ENCODE assay signal across 11 cellular contexts in the genomic region with DNA sequence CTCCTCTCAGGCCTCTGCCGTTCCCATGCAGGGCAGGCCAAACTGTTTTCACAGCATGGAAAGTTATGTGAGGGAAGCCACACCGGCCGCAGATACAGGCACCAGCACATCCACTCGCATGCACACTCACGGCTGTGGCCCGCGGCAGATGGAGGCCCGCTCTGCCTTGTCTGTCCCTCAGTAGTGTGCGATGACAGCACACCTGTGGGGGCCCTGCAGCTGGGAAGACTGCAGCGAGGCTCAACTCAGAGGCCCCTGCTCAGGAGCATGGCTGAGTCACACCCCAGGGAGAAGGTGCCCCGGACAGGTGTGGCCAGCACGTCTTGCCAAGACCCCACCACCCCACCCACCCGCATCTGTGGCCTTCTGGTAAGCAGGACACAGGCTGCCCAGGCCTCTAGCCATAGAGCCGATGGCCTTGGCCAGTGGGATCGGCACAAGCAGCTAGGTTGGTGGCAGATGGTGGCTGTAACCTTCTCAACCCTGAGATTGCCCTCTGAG. TPM values are rescaled to one million over a fixed set of nuclear protein-coding genes. Genes with fewer than 3 reads are reported as not detected.
A peak's percentile ranks its signal among the peaks of the same experiment; 100 is the strongest.
DNase-seq lines count a peak whose midpoint lies in the region; ATAC-seq and TF ChIP-seq lines count a peak whose summit lies in the region.
"Had no signal": no experiment of that assay in that cellular context is flagged by ENCODE, and none has a peak within 500 bp of the region (broad histone marks: within the 10 kb centered on the region; RNA-seq: fewer than 3 reads in every experiment).

No MANE protein-coding gene starts in this region.

- intact Hi-C loops in Right ventricle myocardium inferior (cut with DNase I) (no loop called here), Right ventricle myocardium superior (cut with DNase I) (no loop called here), lower lobe of right lung (cut with DNase I) (no loop called here)
- intact Hi-C loops in activated T-helper 1 cell treated with anti-CD3 and anti-CD28 coated beads, Interleukin-12 subunit alpha, Interleukin-12 subunit beta, Interleukin-2, Interleukin-4 antibody, amounts not matched to agents 30 ng/mL and 10 ng/mL and 1 ng/mL, durations not matched to agents 14 hours and 24 hours and 36 hours (cut with micrococcal nuclease), result loop anchor here (1.0 to 5.0 kb wide), 4 partner anchors 24 to 132 kb away; partner anchors contain the start of genes ACAP3, B3GALT6, MRPL20 and PUSL1

- ATAC-seq in Right ventricle myocardium inferior (no peak), Right ventricle myocardium superior (ENCODE audit: poor library complexity) (no peak), lower lobe of right lung (no peak), HG03342 (IDR thresholded peaks at IDR 0.05; ENCODE audit: unreplicated experiment) (no peak), HG03520 (IDR thresholded peaks at IDR 0.05; ENCODE audit: unreplicated experiment) (no peak)

- peak overlapping the region; percentile 93 for H3K4me3 ChIP-seq in lower lobe of right lung

- no peaks in the 10 kb centered on the region for H3K27me3 Mint-ChIP-seq in activated T-helper 1 cell treated with anti-CD3 and anti-CD28 coated beads, Interleukin-12 subunit alpha, Interleukin-12 subunit beta, Interleukin-2, Interleukin-4 antibody, amounts not matched to agents 30 ng/mL and 10 ng/mL and 1 ng/mL, durations not matched to agents 14 hours and 24 hours and 36 hours (ENCODE audit: insufficient read depth)
- H3K27me3 Mint-ChIP-seq in type B pancreatic cell, result no peaks in the 10 kb centered on the region

- H3K4me3 Mint-ChIP-seq in activated T-helper 1 cell treated with anti-CD3 and anti-CD28 coated beads, Interleukin-12 subunit alpha, Interleukin-12 subunit beta, Interleukin-2, Interleukin-4 antibody, amounts not matched to agents 30 ng/mL and 10 ng/mL and 1 ng/mL, durations not matched to agents 14 hours and 24 hours and 36 hours, result peak overlapping the region; percentile 77
- H3K4me3 Mint-ChIP-seq in type B pancreatic cell, result peak overlapping the region; percentile 80

- H3K36me3 ChIP-seq in lower lobe of right lung, result peaks cover 5% of the 10 kb centered on the region

- TF ChIP-seq CTCF in lower lobe of right lung (IDR thresholded peaks at IDR 0.05), result no peak
- TF ChIP-seq CTCF in type B pancreatic cell (conservative IDR thresholded peaks at IDR 0.05), result no peak

- no peak overlapping the region for H3K27ac ChIP-seq in lower lobe of right lung

- DNase-seq in Right ventricle myocardium inferior (ENCODE audit: missing footprints) (peak; percentile 56), Right ventricle myocardium superior (no peak), lower lobe of right lung (no peak), type B pancreatic cell (ENCODE audit: extremely low spot score, unreplicated experiment) (no peak), hepatic stellate cell (ENCODE audit: low spot score) (no peak)
- no peak for DNase-seq in activated T-helper 1 cell treated with anti-CD3 and anti-CD28 coated beads, Interleukin-12 subunit alpha, Interleukin-12 subunit beta, Interleukin-2, Interleukin-4 antibody, amounts not matched to agents 30 ng/mL and 10 ng/mL and 1 ng/mL, durations not matched to agents 14 hours and 24 hours and 36 hours (ENCODE audit: low spot score)
- DNase-seq: activated CD4-positive, alpha-beta T cell treated with anti-CD3 and anti-CD28 coated beads for 4 hours; cortex of kidney; NCI-H82 had no signal

- H3K27me3 ChIP-seq in lower lobe of right lung (ENCODE audit: low read depth), result no peaks in the 10 kb centered on the region

- peak overlapping the region; percentile 63 for H3K27ac Mint-ChIP-seq in activated T-helper 1 cell treated with anti-CD3 and anti-CD28 coated beads, Interleukin-12 subunit alpha, Interleukin-12 subunit beta, Interleukin-2, Interleukin-4 antibody, amounts not matched to agents 30 ng/mL and 10 ng/mL and 1 ng/mL, durations not matched to agents 14 hours and 24 hours and 36 hours
- peak overlapping the region; percentile 64 for H3K27ac Mint-ChIP-seq in type B pancreatic cell

- H3K9me3 Mint-ChIP-seq in activated T-helper 1 cell treated with anti-CD3 and anti-CD28 coated beads, Interleukin-12 subunit alpha, Interleukin-12 subunit beta, Interleukin-2, Interleukin-4 antibody, amounts not matched to agents 30 ng/mL and 10 ng/mL and 1 ng/mL, durations not matched to agents 14 hours and 24 hours and 36 hours, result no peaks in the 10 kb centered on the region
- no peaks in the 10 kb centered on the region for H3K9me3 Mint-ChIP-seq in type B pancreatic cell

- peaks cover 22% of the 10 kb centered on the region for H3K36me3 Mint-ChIP-seq in activated T-helper 1 cell treated with anti-CD3 and anti-CD28 coated beads, Interleukin-12 subunit alpha, Interleukin-12 subunit beta, Interleukin-2, Interleukin-4 antibody, amounts not matched to agents 30 ng/mL and 10 ng/mL and 1 ng/mL, durations not matched to agents 14 hours and 24 hours and 36 hours (ENCODE audit: low read depth)
- H3K36me3 Mint-ChIP-seq in type B pancreatic cell, result peaks cover 2% of the 10 kb centered on the region

- H3K9me3 ChIP-seq in lower lobe of right lung, result no peaks in the 10 kb centered on the region

- H3K4me1 Mint-ChIP-seq in activated T-helper 1 cell treated with anti-CD3 and anti-CD28 coated beads, Interleukin-12 subunit alpha, Interleukin-12 subunit beta, Interleukin-2, Interleukin-4 antibody, amounts not matched to agents 30 ng/mL and 10 ng/mL and 1 ng/mL, durations not matched to agents 14 hours and 24 hours and 36 hours (ENCODE audit: low read depth), result peaks cover 36% of the 10 kb centered on the region
- peaks cover 22% of the 10 kb centered on the region for H3K4me1 Mint-ChIP-seq in type B pancreatic cell (ENCODE audit: unreplicated experiment)

- peaks cover 38% of the 10 kb centered on the region for H3K4me1 ChIP-seq in lower lobe of right lung

RNA-seq across cellular contexts. Expression of gene UBE2J2, which starts 1.3 kb away (rescaled TPM):
- 40.0 TPM for total RNA-seq in Right ventricle myocardium inferior
- 34.7 TPM for total RNA-seq in Right ventricle myocardium superior
- 95.6 and 99.5 TPM in 2 replicates for total RNA-seq in activated T-helper 1 cell treated with anti-CD3 and anti-CD28 coated beads, Interleukin-12 subunit alpha, Interleukin-12 subunit beta, Interleukin-2, Interleukin-4 antibody, amounts not matched to agents 30 ng/mL and 10 ng/mL and 1 ng/mL, durations not matched to agents 14 hours and 24 hours and 36 hours
- 49.9 TPM for total RNA-seq in lower lobe of right lung
- 56.5 and 73.8 TPM in 2 replicates for total RNA-seq in type B pancreatic cell (ENCODE audit: low replicate concordance)

RNA-seq across cellular contexts. Expression of gene SCNN1D, which starts 5.3 kb away (rescaled TPM):
- total RNA-seq in Right ventricle myocardium inferior (3.0 TPM), Right ventricle myocardium superior (2.6 TPM), lower lobe of right lung (4.3 TPM), type B pancreatic cell (ENCODE audit: low replicate concordance) (2.7 and 13.5 TPM in 2 replicates)
- 2.5 TPM in 2 replicates for total RNA-seq in activated T-helper 1 cell treated with anti-CD3 and anti-CD28 coated beads, Interleukin-12 subunit alpha, Interleukin-12 subunit beta, Interleukin-2, Interleukin-4 antibody, amounts not matched to agents 30 ng/mL and 10 ng/mL and 1 ng/mL, durations not matched to agents 14 hours and 24 hours and 36 hours

RNA-seq across cellular contexts. Expression of gene C1QTNF12, which starts 28.5 kb away (rescaled TPM):
- total RNA-seq in Right ventricle myocardium inferior (0.57 TPM), Right ventricle myocardium superior (0.51 TPM), lower lobe of right lung (1.2 TPM), type B pancreatic cell (ENCODE audit: low replicate concordance) (2.5 TPM in 2 replicates)
- 2.2 and 4.1 TPM in 2 replicates for total RNA-seq in activated T-helper 1 cell treated with anti-CD3 and anti-CD28 coated beads, Interleukin-12 subunit alpha, Interleukin-12 subunit beta, Interleukin-2, Interleukin-4 antibody, amounts not matched to agents 30 ng/mL and 10 ng/mL and 1 ng/mL, durations not matched to agents 14 hours and 24 hours and 36 hours

RNA-seq across cellular contexts. Expression of gene ACAP3, which starts 32.7 kb away (rescaled TPM):
- total RNA-seq in Right ventricle myocardium inferior (57.3 TPM), Right ventricle myocardium superior (56.3 TPM), lower lobe of right lung (50.6 TPM), type B pancreatic cell (ENCODE audit: low replicate concordance) (93.9 and 103 TPM in 2 replicates)
- total RNA-seq in activated T-helper 1 cell treated with anti-CD3 and anti-CD28 coated beads, Interleukin-12 subunit alpha, Interleukin-12 subunit beta, Interleukin-2, Interleukin-4 antibody, amounts not matched to agents 30 ng/mL and 10 ng/mL and 1 ng/mL, durations not matched to agents 14 hours and 24 hours and 36 hours, result 47.7 and 55.1 TPM in 2 replicates

RNA-seq across cellular contexts. Expression of gene PUSL1, which starts 33.4 kb away (rescaled TPM):
- total RNA-seq in Right ventricle myocardium inferior (10.3 TPM), Right ventricle myocardium superior (10.6 TPM), lower lobe of right lung (16.2 TPM), type B pancreatic cell (ENCODE audit: low replicate concordance) (20.4 and 25.5 TPM in 2 replicates)
- total RNA-seq in activated T-helper 1 cell treated with anti-CD3 and anti-CD28 coated beads, Interleukin-12 subunit alpha, Interleukin-12 subunit beta, Interleukin-2, Interleukin-4 antibody, amounts not matched to agents 30 ng/mL and 10 ng/mL and 1 ng/mL, durations not matched to agents 14 hours and 24 hours and 36 hours, result 34.6 and 36.8 TPM in 2 replicates
